Comparison of ENCODE assay signal across 8 cellular contexts in the genomic region with DNA sequence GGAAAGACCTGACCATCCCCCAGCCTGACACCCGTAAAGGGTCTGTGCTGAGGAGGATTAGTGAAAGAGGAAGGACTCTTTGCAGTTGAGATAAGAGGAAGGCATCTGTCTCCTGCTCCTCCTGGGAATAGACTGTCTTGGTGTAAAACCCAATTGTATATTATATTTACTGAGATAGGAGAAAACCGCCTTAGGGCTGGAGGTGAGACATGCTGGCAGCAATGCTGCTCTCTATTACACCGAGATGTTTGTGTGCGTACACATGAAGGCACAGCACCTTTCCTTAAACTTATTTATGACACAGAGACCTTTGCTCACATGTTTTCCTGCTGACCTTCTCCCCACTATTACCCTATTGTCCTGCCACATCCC. TPM values are rescaled to one million over a fixed set of nuclear protein-coding genes. Genes with fewer than 3 reads are reported as not detected.
DNase-seq lines count a peak whose midpoint lies in the region; TF ChIP-seq lines count a peak whose summit lies in the region.
"Not testable (repeated sequence)": the region's sequence is repeated elsewhere in the genome, so short reads cannot be mapped to it uniquely, and the experiment has no call there.
"Had no signal": no experiment of that assay in that cellular context is flagged by ENCODE, and none has a peak within 500 bp of the region (broad histone marks: within the 10 kb centered on the region; RNA-seq: fewer than 3 reads in every experiment).

No MANE protein-coding gene starts in this region.

- H3K9me3 Mint-ChIP-seq in mesothelial cell of epicardium, result peaks cover 15% of the 10 kb centered on the region

- not testable (repeated sequence) for H3K36me3 ChIP-seq in WERI-Rb-1; subcutaneous abdominal adipose tissue (ENCODE audit: control insufficient read depth in 5 of 5, insufficient read depth in 5 of 5, low read length in 5 of 5)

- H3K9me3 ChIP-seq in WERI-Rb-1 (ENCODE audit: severe bottlenecking), result not testable (repeated sequence)
- peaks cover 0 to 21% (median 14%) of the 10 kb centered on the region in 5 donors for H3K9me3 ChIP-seq in subcutaneous abdominal adipose tissue (ENCODE audit: control insufficient read depth in 5 of 5, low read length in 5 of 5)

- not testable (repeated sequence) for H3K4me3 Mint-ChIP-seq in mesothelial cell of epicardium

- H3K4me1 Mint-ChIP-seq in mesothelial cell of epicardium, result not testable (repeated sequence)

- H3K27me3 Mint-ChIP-seq in mesothelial cell of epicardium (ENCODE audit: low read depth), result not testable (repeated sequence)

- H3K27ac ChIP-seq in C4-2B (peak overlapping the region; percentile 53), WERI-Rb-1 (peak overlapping the region; percentile 47), subcutaneous abdominal adipose tissue (ENCODE audit: low read depth, low read length) (peak overlapping the region; percentile 30)

- not testable (repeated sequence) for H3K4me3 ChIP-seq in LNCaP clone FGC (ENCODE audit: low read depth, low read length); WERI-Rb-1 (ENCODE audit: low read depth, low read length); fibroblast of villous mesenchyme (ENCODE audit: low read depth, low read length)
- peak overlapping the region in 3 of 5 donors; percentile 58 to 60 (median 59) for H3K4me3 ChIP-seq in subcutaneous abdominal adipose tissue (ENCODE audit: low read depth in 1 of 5, low read length in 5 of 5)

- TF ChIP-seq CTCF in C4-2B (conservative IDR thresholded peaks at IDR 0.05); LNCaP clone FGC (IDR thresholded peaks at IDR 0.05; ENCODE audit: control insufficient read depth, extremely low read depth, insufficient read depth); WERI-Rb-1 (IDR thresholded peaks at IDR 0.05; ENCODE audit: low read depth, low read length); fibroblast of villous mesenchyme (IDR thresholded peaks at IDR 0.05; ENCODE audit: insufficient read depth, low read depth, low read length); mesothelial cell of epicardium (IDR thresholded peaks at IDR 0.05; ENCODE audit: unreplicated experiment): not testable (repeated sequence)

- H3K4me1 ChIP-seq in subcutaneous abdominal adipose tissue (ENCODE audit: control insufficient read depth in 5 of 5, insufficient read depth in 5 of 5, low read length in 5 of 5), result not testable (repeated sequence)

- H3K27me3 ChIP-seq in WERI-Rb-1 (ENCODE audit: insufficient read depth, low read depth, severe bottlenecking); subcutaneous abdominal adipose tissue (ENCODE audit: control insufficient read depth in 5 of 5, insufficient read depth in 4 of 5, low read length in 5 of 5): not testable (repeated sequence)

- DNase-seq in LNCaP clone FGC (ENCODE audit: low read depth), result peak; percentile 38
- DNase-seq in OCI-M1 (lab: John Stamatoyannopoulos, UW), result peak; percentile 86
- peak; percentile 26 for DNase-seq in WERI-Rb-1
- DNase-seq in fibroblast of villous mesenchyme (ENCODE audit: low read depth), result peak; percentile 27
- DNase-seq in mesothelial cell of epicardium (ENCODE audit: low spot score in 2 of 2, unreplicated experiment in 2 of 2), result not testable (repeated sequence)

- H3K9ac ChIP-seq in subcutaneous abdominal adipose tissue (ENCODE audit: low read length in 5 of 5), result peak overlapping the region in 1 of 5 donors; percentile 20

- H3K27ac Mint-ChIP-seq in mesothelial cell of epicardium, result peak overlapping the region; percentile 19

- peaks cover 20% of the 10 kb centered on the region for H3K36me3 Mint-ChIP-seq in mesothelial cell of epicardium

RNA-seq across cellular contexts. Expression of a gene that starts 30.5 kb away (rescaled TPM):
- 1.9 and 3.0 TPM in 2 replicates for total RNA-seq in fibroblast of villous mesenchyme
- 5.4 to 6.1 TPM (median 6.0 TPM) in 3 replicates for total RNA-seq in mesothelial cell of epicardium
- total RNA-seq: Calu3 had no signal

RNA-seq across cellular contexts. Expression of a gene that starts 39.9 kb away (rescaled TPM):
- 9.0 and 13.4 TPM in 2 replicates for total RNA-seq in fibroblast of villous mesenchyme
- total RNA-seq in mesothelial cell of epicardium, result 17.6 to 19.5 TPM (median 19.4 TPM) in 3 replicates
